ENCODE assay signal across 8 cellular contexts in genomic region chr20:62808211-62808865, GRCh38. TPM values are rescaled to one million over a fixed set of nuclear protein-coding genes. Genes with fewer than 3 reads are reported as not detected.
DNase-seq lines count a peak whose midpoint lies in the region; ATAC-seq and TF ChIP-seq lines count a peak whose summit lies in the region.

No MANE protein-coding gene starts in this region.

- CTCF ChIA-PET in activated CD4-positive, alpha-beta T cell treated with anti-CD3 and anti-CD28 coated beads, Interleukin-2, amount 10 ng/mL, durations not matched to agents 7 days and 5 days (lab: Charles Lee) = interaction anchor here (0.5 to 3.2 kb wide), 15 partner anchors 8 to 576 kb away, joined by 3 to 17 read pairs (median 3); partner anchors contain the start of genes COL9A3, MRGBP and SLCO4A1

- H3K4me3 Mint-ChIP-seq in activated CD4-positive, alpha-beta T cell treated with anti-CD3 and anti-CD28 coated beads, Interleukin-2, amount 10 ng/mL, durations not matched to agents 7 days and 5 days = peak overlapping the region; percentile 43

- H3K9me3 Mint-ChIP-seq in activated CD4-positive, alpha-beta T cell treated with anti-CD3 and anti-CD28 coated beads, Interleukin-2, amount 10 ng/mL, durations not matched to agents 7 days and 5 days = no peaks in the 10 kb centered on the region

- peaks cover 36% of the 10 kb centered on the region for H3K36me3 ChIP-seq in colonic mucosa

- H3K4me3 ChIP-seq in colonic mucosa = no peak overlapping the region

- TF ChIP-seq CTCF in colonic mucosa (IDR thresholded peaks at IDR 0.05) = peak; percentile 92

- H3K4me1 ChIP-seq in colonic mucosa = peaks cover 14% of the 10 kb centered on the region

- no peaks in the 10 kb centered on the region for H3K9me3 ChIP-seq in colonic mucosa

- no peaks in the 10 kb centered on the region for H3K27me3 ChIP-seq in colonic mucosa

- H3K9ac ChIP-seq in colonic mucosa (ENCODE audit: low read depth in 2 of 2, low read length in 2 of 2) = no peak overlapping the region

- H3K27me3 Mint-ChIP-seq in activated CD4-positive, alpha-beta T cell treated with anti-CD3 and anti-CD28 coated beads, Interleukin-2, amount 10 ng/mL, durations not matched to agents 7 days and 5 days = no peaks in the 10 kb centered on the region

- H3K36me3 Mint-ChIP-seq in activated CD4-positive, alpha-beta T cell treated with anti-CD3 and anti-CD28 coated beads, Interleukin-2, amount 10 ng/mL, durations not matched to agents 7 days and 5 days (ENCODE audit: low read depth) = peaks cover 20% of the 10 kb centered on the region

- H3K27ac Mint-ChIP-seq in activated CD4-positive, alpha-beta T cell treated with anti-CD3 and anti-CD28 coated beads, Interleukin-2, amount 10 ng/mL, durations not matched to agents 7 days and 5 days = peak overlapping the region; percentile 57

- POLR2A ChIA-PET in activated CD4-positive, alpha-beta T cell treated with anti-CD3 and anti-CD28 coated beads, Interleukin-2, amount 10 ng/mL, durations not matched to agents 7 days and 5 days (lab: Charles Lee) = interaction anchor here (0.5 kb wide), 1 partner anchor 308 kb away, joined by 5 read pairs; no protein-coding TSS in a partner anchor

- intact Hi-C loops in colonic mucosa (cut with DNase I) = loop anchor here (5.0 kb wide), 1 partner anchor 141 kb away; no protein-coding TSS in a partner anchor

- H3K4me1 Mint-ChIP-seq in activated CD4-positive, alpha-beta T cell treated with anti-CD3 and anti-CD28 coated beads, Interleukin-2, amount 10 ng/mL, durations not matched to agents 7 days and 5 days = peaks cover 29% of the 10 kb centered on the region

- ATAC-seq in HG03175 (IDR thresholded peaks at IDR 0.05; ENCODE audit: unreplicated experiment) = no peak

- no peak overlapping the region for H3K27ac ChIP-seq in colonic mucosa

- DNase-seq in NCI-H146 (lab: John Stamatoyannopoulos, UW) (peak; percentile 43), NCI-H146 treated with DMSO at 0.1 percent for 48 hours (lab: John Stamatoyannopoulos, UW; ENCODE audit: unreplicated experiment) (no peak), NCI-H2171 treated with DMSO at 0.1 percent for 48 hours (lab: John Stamatoyannopoulos, UW) (peak; percentile 47), colonic mucosa (peak; percentile 72), lung microvascular endothelial cell (ENCODE audit: low read depth in 2 of 2) (peak; percentile 55 to 71)
- peak; percentile 74 for DNase-seq in activated CD4-positive, alpha-beta T cell treated with anti-CD3 and anti-CD28 coated beads, Interleukin-2, amount 10 ng/mL, durations not matched to agents 7 days and 5 days
- peak; percentile 66 for DNase-seq in stimulated activated CD8-positive, alpha-beta memory T cell treated with anti-CD3 and anti-CD28 coated beads, Interleukin-4, amount 100 ng/mL, for 24 hours (ENCODE audit: low read depth)

RNA-seq across cellular contexts. Expression of gene OGFR, which starts 3.7 kb away (rescaled TPM):
- total RNA-seq in activated CD4-positive, alpha-beta T cell treated with anti-CD3 and anti-CD28 coated beads, Interleukin-2, amount 10 ng/mL, durations not matched to agents 7 days and 5 days = 10 to 100 TPM; 82.4 to 84.9 TPM
- 10 to 100 TPM; 36.3 to 36.8 TPM for total RNA-seq in colonic mucosa
- 19.2 and 23.0 TPM in 2 replicates for total RNA-seq in lung microvascular endothelial cell

RNA-seq across cellular contexts. Expression of gene COL9A3, which starts 8.5 kb away (rescaled TPM):
- total RNA-seq in activated CD4-positive, alpha-beta T cell treated with anti-CD3 and anti-CD28 coated beads, Interleukin-2, amount 10 ng/mL, durations not matched to agents 7 days and 5 days = not detected
- total RNA-seq in colonic mucosa (1 to 10 TPM; 2.7 to 3.6 TPM), lung microvascular endothelial cell (0.44 and 0.99 TPM in 2 replicates)

RNA-seq across cellular contexts. Expression of gene MRGBP, which starts 12.1 kb away (rescaled TPM):
- total RNA-seq in activated CD4-positive, alpha-beta T cell treated with anti-CD3 and anti-CD28 coated beads, Interleukin-2, amount 10 ng/mL, durations not matched to agents 7 days and 5 days = 10 to 100 TPM; 14.4 to 14.5 TPM
- total RNA-seq in colonic mucosa = 10 to 100 TPM; 11.0 to 12.0 TPM
- total RNA-seq in lung microvascular endothelial cell = 12.4 and 12.7 TPM in 2 replicates

RNA-seq across cellular contexts. Expression of gene TCFL5, which starts 53.3 kb away (rescaled TPM):
- 1 to 10 TPM; 7.9 to 8.4 TPM for total RNA-seq in activated CD4-positive, alpha-beta T cell treated with anti-CD3 and anti-CD28 coated beads, Interleukin-2, amount 10 ng/mL, durations not matched to agents 7 days and 5 days
- total RNA-seq in colonic mucosa = 1 to 10 TPM; 6.2 to 7.3 TPM
- total RNA-seq in lung microvascular endothelial cell = 7.2 and 11.7 TPM in 2 replicates
